Comparison of ENCODE assay signal across 1 cellular context in genomic region chr11:10742460-10743208, GRCh38.
A peak's percentile ranks its signal among the peaks of the same experiment; 100 is the strongest.
TF ChIP-seq lines count a peak whose summit lies in the region.

No MANE protein-coding gene starts in this region.

TF ChIP-seq in K562, 482 proteins besides CTCF, POLR2A, EP300 and RAD21 (continued from another document and continues in another):
- TF ChIP-seq RREB1 (CRISPR knock-in tag; IDR thresholded peaks at IDR 0.05) (no peak), THRB (CRISPR knock-in tag; conservative IDR thresholded peaks at IDR 0.05) (no peak), ZNF75A (CRISPR knock-in tag; IDR thresholded peaks at IDR 0.05) (no peak), GABPA (tag; conservative IDR thresholded peaks at IDR 0.05; ENCODE audit: low read depth) (no peak; the same call in 1 of the 2 replicates), BRD4 (IDR thresholded peaks at IDR 0.05) (no peak), TEAD4 (IDR thresholded peaks at IDR 0.05; ENCODE audit: low read length) (peak; percentile 82), TEAD4 (CRISPR knock-in tag; IDR thresholded peaks at IDR 0.05; ENCODE audit: borderline replicate concordance) (no peak), HDAC3 (IDR thresholded peaks at IDR 0.05; ENCODE audit: borderline replicate concordance, partially characterized antibody) (no peak), ZZZ3 (IDR thresholded peaks at IDR 0.05) (no peak), LEF1 (IDR thresholded peaks at IDR 0.05) (peak; percentile 91), MED1 (CRISPR knock-in tag; IDR thresholded peaks at IDR 0.05; ENCODE audit: borderline replicate concordance) (no peak), ZKSCAN8 (CRISPR knock-in tag; IDR thresholded peaks at IDR 0.05) (peak; percentile 72; the same call in 1 of the 2 replicates), ZKSCAN3 (CRISPR knock-in tag; IDR thresholded peaks at IDR 0.05) (no peak), ZNF165 (CRISPR knock-in tag; IDR thresholded peaks at IDR 0.05; ENCODE audit: borderline replicate concordance) (no peak), SMAD2 (IDR thresholded peaks at IDR 0.05; ENCODE audit: low read depth, low read length) (no peak), EHMT2 (IDR thresholded peaks at IDR 0.05) (no peak), HNRNPUL1 (IDR thresholded peaks at IDR 0.05; ENCODE audit: low read length) (no peak), MNT (conservative IDR thresholded peaks at IDR 0.05) (peak; percentile 74 to 82), MLLT1 (IDR thresholded peaks at IDR 0.05) (no peak), ETV1 (tag; conservative IDR thresholded peaks at IDR 0.05; ENCODE audit: low read depth) (0 out of 2 replicates have a peak, but pooled peaks have one; percentile 17), ERF (CRISPR knock-in tag; IDR thresholded peaks at IDR 0.05) (no peak), KLF10 (CRISPR knock-in tag; IDR thresholded peaks at IDR 0.05) (no peak), ZNF449 (CRISPR knock-in tag; IDR thresholded peaks at IDR 0.05) (no peak), SMAD4 (CRISPR knock-in tag; conservative IDR thresholded peaks at IDR 0.05) (peak; percentile 69), RBM34 (IDR thresholded peaks at IDR 0.05; ENCODE audit: borderline replicate concordance, insufficient read depth, low read length) (no peak), ZBTB7A (IDR thresholded peaks at IDR 0.05; ENCODE audit: borderline replicate concordance, control insufficient read depth, low read depth, low read length) (no peak), ZNF668 (CRISPR knock-in tag; IDR thresholded peaks at IDR 0.05) (no peak), DMBX1 (CRISPR knock-in tag; IDR thresholded peaks at IDR 0.05; ENCODE audit: borderline replicate concordance) (no peak), SIRT6 (IDR thresholded peaks at IDR 0.05; ENCODE audit: low read depth, low read length) (no peak), ZNF274 (IDR thresholded peaks at IDR 0.05; ENCODE audit: borderline replicate concordance, low read depth, low read length) (no peak), DLX4 (CRISPR knock-in tag; IDR thresholded peaks at IDR 0.05) (no peak), SMAD3 (CRISPR knock-in tag; conservative IDR thresholded peaks at IDR 0.05) (no peak; the same call in 1 of the 2 replicates), RUNX1 (IDR thresholded peaks at IDR 0.05; ENCODE audit: low read depth) (no peak), NFE2 (IDR thresholded peaks at IDR 0.05; ENCODE audit: low read depth) (peak; percentile 72), ARNT (IDR thresholded peaks at IDR 0.05) (0 out of 4 replicates have a peak, but pooled peaks of 1 of the 2 experiments have one; percentile 52), MLX (CRISPR knock-in tag; conservative IDR thresholded peaks at IDR 0.05) (no peak), SMAD1 (IDR thresholded peaks at IDR 0.05; ENCODE audit: low read depth, low read length, partially characterized antibody) (no peak), HMBOX1 (IDR thresholded peaks at IDR 0.05) (peak; percentile 97), TBL1XR1 (IDR thresholded peaks at IDR 0.05; ENCODE audit: low read length in 2 of 2) (peak in 1 of 2 experiments; percentile 76; a peak in 2 of 4 replicates), TAF9B (IDR thresholded peaks at IDR 0.05; ENCODE audit: partially characterized antibody) (peak; percentile 42), RBM22 (IDR thresholded peaks at IDR 0.05; ENCODE audit: low read depth, low read length, poor library complexity, severe bottlenecking) (no peak), SAFB2 (IDR thresholded peaks at IDR 0.05; ENCODE audit: borderline replicate concordance, low read depth, low read length, severe bottlenecking) (no peak), HBP1 (CRISPR knock-in tag; IDR thresholded peaks at IDR 0.05) (no peak), ZNF280B (CRISPR knock-in tag; IDR thresholded peaks at IDR 0.05) (no peak), STAT5A (IDR thresholded peaks at IDR 0.05; ENCODE audit: borderline replicate concordance, low read length) (peak; percentile 40; the same call in 1 of the 2 replicates), NCOA6 (IDR thresholded peaks at IDR 0.05) (no peak), ZBTB34 (CRISPR knock-in tag; IDR thresholded peaks at IDR 0.05) (no peak)
